ENCODE assay signal across 7 cellular contexts in the genomic region with DNA sequence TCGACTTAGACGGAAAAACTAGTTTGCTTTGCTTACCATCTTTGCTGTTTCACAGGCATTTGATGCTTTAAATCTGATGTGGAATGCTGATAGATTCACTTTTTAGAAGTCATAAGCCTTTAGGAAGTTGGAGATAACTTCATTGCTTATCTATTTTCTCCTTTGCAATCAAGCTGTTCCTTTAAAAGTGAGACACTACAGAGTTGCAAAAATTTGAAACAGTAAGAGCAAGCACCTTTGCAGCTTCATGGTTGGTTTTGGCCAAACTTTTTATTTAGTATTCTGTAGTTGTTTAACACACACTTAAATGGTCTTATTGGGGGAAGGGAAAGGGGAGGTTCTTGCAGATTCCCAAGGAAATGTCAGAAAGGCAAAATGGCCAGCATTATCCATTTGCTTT. TPM values are rescaled to one million over a fixed set of nuclear protein-coding genes. Genes with fewer than 3 reads are reported as not detected.
DNase-seq lines count a peak whose midpoint lies in the region; ATAC-seq, FAIRE-seq and TF ChIP-seq lines count a peak whose summit lies in the region.
"Not testable (repeated sequence)": the region's sequence is repeated elsewhere in the genome, so short reads cannot be mapped to it uniquely, and the experiment has no call there.

No MANE protein-coding gene starts in this region.

- not testable (repeated sequence) for H3K4me1 ChIP-seq in GM23338 (ENCODE audit: insufficient read depth); astrocyte (ENCODE audit: insufficient read depth, low read length)
- peaks cover 35% of the 10 kb centered on the region for H3K4me1 ChIP-seq in HepG2 (ENCODE audit: insufficient read depth, low read length)

- H3K27ac ChIP-seq in GM23338 (ENCODE audit: low read depth), result 0 out of 2 replicates have a peak overlapping the region, but pooled peaks have one; percentile 9
- not testable (repeated sequence) for H3K27ac ChIP-seq in astrocyte (ENCODE audit: low read depth, low read length); HepG2 (ENCODE audit: extremely low read length, insufficient read depth, low read length)

- WGBS in HepG2 (ENCODE audit: low lambda C conversion rate), result 100% methylated on average over 2 of the region's 2 CpGs

- not testable (repeated sequence) for TF ChIP-seq POLR2A in HepG2 (IDR thresholded peaks at IDR 0.05; ENCODE audit: insufficient read depth in 1 of 2, low read depth in 2 of 2, low read length in 2 of 2)

- H3K27ac Mint-ChIP-seq in GM23338 (peak overlapping the region; percentile 27; the same call in 1 of the 2 replicates), chondrocyte (ENCODE audit: unreplicated experiment) (peak overlapping the region; percentile 32)
- peak overlapping the region; percentile 62 for H3K27ac Mint-ChIP-seq in activated CD4-positive, alpha-beta memory T cell treated with anti-CD3 and anti-CD28 coated beads for 36 hours
- peak overlapping the region; percentile 50 for H3K27ac Mint-ChIP-seq in activated naive CD4-positive, alpha-beta T cell treated with anti-CD3 and anti-CD28 coated beads for 36 hours
- not testable (repeated sequence) for H3K27ac Mint-ChIP-seq in astrocyte (ENCODE audit: unreplicated experiment)

- intact Hi-C loops in activated CD4-positive, alpha-beta memory T cell treated with anti-CD3 and anti-CD28 coated beads for 36 hours (cut with micrococcal nuclease); activated naive CD4-positive, alpha-beta T cell treated with anti-CD3 and anti-CD28 coated beads for 36 hours (cut with micrococcal nuclease); HepG2 (cut with micrococcal nuclease; ENCODE audit: unreplicated experiment): not testable (repeated sequence)

- not testable (repeated sequence) for TF ChIP-seq CTCF in GM23338 (conservative IDR thresholded peaks at IDR 0.05; ENCODE audit: low read depth in 2 of 2); astrocyte (IDR thresholded peaks at IDR 0.05; ENCODE audit: insufficient read depth, low read depth, low read length); chondrocyte (IDR thresholded peaks at IDR 0.05); HepG2 (CRISPR knock-in tag; IDR thresholded peaks at IDR 0.05)

- not testable (repeated sequence) for H3K4me1 Mint-ChIP-seq in GM23338; astrocyte (ENCODE audit: low read depth, unreplicated experiment); chondrocyte (ENCODE audit: low read depth)
- H3K4me1 Mint-ChIP-seq in activated CD4-positive, alpha-beta memory T cell treated with anti-CD3 and anti-CD28 coated beads for 36 hours (ENCODE audit: low read depth), result peaks cover 55% of the 10 kb centered on the region
- H3K4me1 Mint-ChIP-seq in activated naive CD4-positive, alpha-beta T cell treated with anti-CD3 and anti-CD28 coated beads for 36 hours (ENCODE audit: low read depth), result peaks cover 51% of the 10 kb centered on the region

- BruUV-seq in HepG2 (replicated peaks; lab: Mats Ljungman, UMichigan), result not testable (repeated sequence)

- not testable (repeated sequence) for H3K9me2 ChIP-seq in GM23338 (ENCODE audit: insufficient read depth)

- H3K36me3 Mint-ChIP-seq in GM23338 (ENCODE audit: low read depth) (peaks cover 98% of the 10 kb centered on the region), chondrocyte (ENCODE audit: low read depth) (peaks cover 23% of the 10 kb centered on the region)
- peaks cover 71% of the 10 kb centered on the region for H3K36me3 Mint-ChIP-seq in activated CD4-positive, alpha-beta memory T cell treated with anti-CD3 and anti-CD28 coated beads for 36 hours
- H3K36me3 Mint-ChIP-seq in activated naive CD4-positive, alpha-beta T cell treated with anti-CD3 and anti-CD28 coated beads for 36 hours (ENCODE audit: low read depth), result peaks cover 60% of the 10 kb centered on the region
- H3K36me3 Mint-ChIP-seq in astrocyte (ENCODE audit: low read depth, unreplicated experiment), result not testable (repeated sequence)

- not testable (repeated sequence) for TF ChIP-seq RAD21 in HepG2 (CRISPR knock-in tag; IDR thresholded peaks at IDR 0.05)

- in situ Hi-C loops in HepG2 (cut with HindIII; ENCODE audit: extremely low pct_ligation_motif_present, low pct_unique_long_range_greater_than_20kb), result not testable (repeated sequence)

- H3K79me2 ChIP-seq in GM23338 (replicated peaks; ENCODE audit: insufficient read depth), result peaks cover 63% of the 10 kb centered on the region
- H3K79me2 ChIP-seq in astrocyte (ENCODE audit: insufficient read depth, low read length), result peaks cover 66% of the 10 kb centered on the region
- not testable (repeated sequence) for H3K79me2 ChIP-seq in HepG2 (ENCODE audit: insufficient read depth, low read length)

- POLR2A ChIA-PET in activated CD4-positive, alpha-beta memory T cell treated with anti-CD3 and anti-CD28 coated beads for 36 hours (lab: Charles Lee); HepG2 (lab: Yijun Ruan, JAX): not testable (repeated sequence)

- not testable (repeated sequence) for H3K9me3 ChIP-seq in astrocyte (ENCODE audit: insufficient read depth, low read depth, low read length); HepG2 (ENCODE audit: low read length)

- not testable (repeated sequence) for ATAC-seq in GM23338, HepG2

- not testable (repeated sequence) for H3K9me3 Mint-ChIP-seq in GM23338; activated CD4-positive, alpha-beta memory T cell treated with anti-CD3 and anti-CD28 coated beads for 36 hours; activated naive CD4-positive, alpha-beta T cell treated with anti-CD3 and anti-CD28 coated beads for 36 hours; astrocyte (ENCODE audit: unreplicated experiment); chondrocyte (ENCODE audit: low read depth)

- H4K20me1 ChIP-seq in GM23338 (replicated peaks; ENCODE audit: insufficient read depth) (peaks cover 22% of the 10 kb centered on the region), astrocyte (ENCODE audit: insufficient read depth, low read length) (peaks cover 52% of the 10 kb centered on the region)
- not testable (repeated sequence) for H4K20me1 ChIP-seq in HepG2 (ENCODE audit: insufficient read depth, low read length)

- peak; percentile 36 for FAIRE-seq in G401.6 (lab: Jason Lieb, UNC)
- FAIRE-seq in astrocyte (lab: Jason Lieb, UNC), result peak; percentile 62
- FAIRE-seq in HepG2 (lab: Jason Lieb, UNC), result peak; percentile 39

- CTCF ChIA-PET in activated CD4-positive, alpha-beta memory T cell treated with anti-CD3 and anti-CD28 coated beads for 36 hours (lab: Charles Lee); activated naive CD4-positive, alpha-beta T cell treated with anti-CD3 and anti-CD28 coated beads for 36 hours (lab: Charles Lee); HepG2 (lab: Yijun Ruan, JAX; ENCODE audit: low intra/inter-chr PET ratio, low total read pairs): not testable (repeated sequence)

- H2AFZ ChIP-seq in GM23338; astrocyte (ENCODE audit: low read depth, low read length); HepG2 (ENCODE audit: low read length): not testable (repeated sequence)

- H3K27me3 ChIP-seq in GM23338 (ENCODE audit: insufficient read depth); astrocyte (ENCODE audit: insufficient read depth, low read length); HepG2 (ENCODE audit: control insufficient read depth in 1 of 2, insufficient read depth in 2 of 2, low read length in 2 of 2): not testable (repeated sequence)

- H3K27me3 Mint-ChIP-seq in GM23338 (ENCODE audit: insufficient read depth, low read depth, poor library complexity); activated CD4-positive, alpha-beta memory T cell treated with anti-CD3 and anti-CD28 coated beads for 36 hours; activated naive CD4-positive, alpha-beta T cell treated with anti-CD3 and anti-CD28 coated beads for 36 hours (ENCODE audit: low read depth); astrocyte (ENCODE audit: low read depth, unreplicated experiment); chondrocyte (ENCODE audit: low read depth): not testable (repeated sequence)

- peaks cover 68% of the 10 kb centered on the region for H3K36me3 ChIP-seq in GM23338 (ENCODE audit: insufficient read depth)
- H3K36me3 ChIP-seq in astrocyte (ENCODE audit: insufficient read depth, low read length), result peaks cover 41% of the 10 kb centered on the region
- peaks cover 3 to 18% of the 10 kb centered on the region in 2 experiments for H3K36me3 ChIP-seq in HepG2 (replicated peaks in 1 of 2; ENCODE audit: control insufficient read depth in 1 of 2, insufficient read depth in 2 of 2, low read length in 2 of 2)

- H3K4me2 ChIP-seq in GM23338; astrocyte (ENCODE audit: low read length); HepG2 (ENCODE audit: low read depth, low read length): not testable (repeated sequence)

- peaks cover 20% of the 10 kb centered on the region for H3F3A ChIP-seq in GM23338 (replicated peaks; ENCODE audit: low read depth)

- not testable (repeated sequence) for H3K4me3 ChIP-seq in GM23338; astrocyte (ENCODE audit: insufficient read depth, low read depth, low read length); HepG2 (replicated peaks in 1 of 3; ENCODE audit: insufficient read depth in 1 of 3, low read depth in 2 of 3, low read length in 3 of 3)

- H3K4me3 Mint-ChIP-seq in GM23338; activated CD4-positive, alpha-beta memory T cell treated with anti-CD3 and anti-CD28 coated beads for 36 hours; activated naive CD4-positive, alpha-beta T cell treated with anti-CD3 and anti-CD28 coated beads for 36 hours; astrocyte (ENCODE audit: unreplicated experiment); chondrocyte (ENCODE audit: unreplicated experiment): not testable (repeated sequence)

- not testable (repeated sequence) for TF ChIP-seq EP300 in HepG2 (IDR thresholded peaks at IDR 0.05; ENCODE audit: low read depth in 2 of 2, low read length in 2 of 2); HepG2 (CRISPR knock-in tag; IDR thresholded peaks at IDR 0.05; ENCODE audit: borderline replicate concordance)

- not testable (repeated sequence) for DNase-seq in GM23338 (ENCODE audit: low spot score); activated CD4-positive, alpha-beta memory T cell treated with anti-CD3 and anti-CD28 coated beads for 36 hours; activated naive CD4-positive, alpha-beta T cell treated with anti-CD3 and anti-CD28 coated beads for 36 hours; astrocyte (ENCODE audit: low read depth); chondrocyte (ENCODE audit: low spot score); HepG2 (ENCODE audit: low spot score)

- not testable (repeated sequence) for H3K9ac ChIP-seq in astrocyte (ENCODE audit: low read length); HepG2 (ENCODE audit: insufficient read depth, low read depth, low read length)

RNA-seq across cellular contexts. Expression of gene RBMX, which starts 7.3 kb away (rescaled TPM):
- 601 and 620 TPM in 2 replicates for total RNA-seq in GM23338 (2014; rRNA removed; shearing (Covaris generic))
- polyA plus RNA-seq in GM23338 (2016; fragmentation: Nextera tagmentation; extraction: Ambion mirVana) (307 and 337 TPM in 2 replicates), HepG2 (2011; rRNA removed) (95.2 and 114 TPM in 2 replicates)
- total RNA-seq in activated CD4-positive, alpha-beta memory T cell treated with anti-CD3 and anti-CD28 coated beads for 36 hours, result 100 to 1,000 TPM; 269 to 271 TPM
- total RNA-seq in activated naive CD4-positive, alpha-beta T cell treated with anti-CD3 and anti-CD28 coated beads for 36 hours, result 100 to 1,000 TPM; 278 to 280 TPM
- total RNA-seq in astrocyte (120 and 133 TPM in 2 replicates), chondrocyte (111 to 145 TPM (median 122 TPM) in 3 replicates), HepG2 (2016; rRNA removed; fragmentation: Illumina TruSeq; extraction: Trizol) (254 and 303 TPM in 2 replicates)
- 34.9 and 37.6 TPM in 2 replicates for total RNA-seq in HepG2 (2016; cell fraction: cytosol; rRNA removed; fragmentation: Illumina TruSeq; extraction: Trizol; ENCODE audit: low read depth)
- 248 and 273 TPM in 2 replicates for total RNA-seq in HepG2 (2016; cell fraction: insoluble cytoplasmic fraction; rRNA removed; fragmentation: Illumina TruSeq; extraction: Trizol)
- 101 and 111 TPM in 2 replicates for total RNA-seq in HepG2 (2016; cell fraction: membrane; rRNA removed; fragmentation: Illumina TruSeq; extraction: Trizol)
- total RNA-seq in HepG2 (2016; cell fraction: nucleus; rRNA removed; fragmentation: Illumina TruSeq; extraction: Trizol), result 200 and 222 TPM in 2 replicates
- polyA plus RNA-seq in HepG2 (2011; cell fraction: cytosol; rRNA removed), result 92.9 and 101 TPM in 2 replicates
- polyA plus RNA-seq in HepG2 (2011; cell fraction: nucleus; rRNA removed), result 103 and 120 TPM in 2 replicates
- polyA plus RNA-seq in HepG2 (2012), result 128 and 171 TPM in 2 replicates
- polyA plus RNA-seq in HepG2 (2016; cell fraction: cytosol; fragmentation: Illumina TruSeq; extraction: Trizol; ENCODE audit: low read depth), result 36.0 and 39.5 TPM in 2 replicates
- polyA plus RNA-seq in HepG2 (2016; cell fraction: insoluble cytoplasmic fraction; fragmentation: Illumina TruSeq; extraction: Trizol; ENCODE audit: low read depth), result 304 and 335 TPM in 2 replicates
- polyA plus RNA-seq in HepG2 (2016; cell fraction: membrane; fragmentation: Illumina TruSeq; extraction: Trizol; ENCODE audit: low read depth), result 78.9 and 89.0 TPM in 2 replicates
- 279 and 282 TPM in 2 replicates for polyA plus RNA-seq in HepG2 (2016; cell fraction: nucleus; fragmentation: Illumina TruSeq; extraction: Trizol; ENCODE audit: insufficient read depth, low read depth)
- 63.4 and 108 TPM in 2 replicates for polyA minus RNA-seq in HepG2 (2011; rRNA and poly(A)+ RNA removed; ENCODE audit: low replicate concordance)
- polyA minus RNA-seq in HepG2 (2011; cell fraction: cytosol; rRNA and poly(A)+ RNA removed), result 110 and 111 TPM in 2 replicates
- 119 and 149 TPM in 2 replicates for polyA minus RNA-seq in HepG2 (2011; cell fraction: nucleus; rRNA and poly(A)+ RNA removed)
